Comparison of ENCODE assay signal across 8 cellular contexts in the genomic region with DNA sequence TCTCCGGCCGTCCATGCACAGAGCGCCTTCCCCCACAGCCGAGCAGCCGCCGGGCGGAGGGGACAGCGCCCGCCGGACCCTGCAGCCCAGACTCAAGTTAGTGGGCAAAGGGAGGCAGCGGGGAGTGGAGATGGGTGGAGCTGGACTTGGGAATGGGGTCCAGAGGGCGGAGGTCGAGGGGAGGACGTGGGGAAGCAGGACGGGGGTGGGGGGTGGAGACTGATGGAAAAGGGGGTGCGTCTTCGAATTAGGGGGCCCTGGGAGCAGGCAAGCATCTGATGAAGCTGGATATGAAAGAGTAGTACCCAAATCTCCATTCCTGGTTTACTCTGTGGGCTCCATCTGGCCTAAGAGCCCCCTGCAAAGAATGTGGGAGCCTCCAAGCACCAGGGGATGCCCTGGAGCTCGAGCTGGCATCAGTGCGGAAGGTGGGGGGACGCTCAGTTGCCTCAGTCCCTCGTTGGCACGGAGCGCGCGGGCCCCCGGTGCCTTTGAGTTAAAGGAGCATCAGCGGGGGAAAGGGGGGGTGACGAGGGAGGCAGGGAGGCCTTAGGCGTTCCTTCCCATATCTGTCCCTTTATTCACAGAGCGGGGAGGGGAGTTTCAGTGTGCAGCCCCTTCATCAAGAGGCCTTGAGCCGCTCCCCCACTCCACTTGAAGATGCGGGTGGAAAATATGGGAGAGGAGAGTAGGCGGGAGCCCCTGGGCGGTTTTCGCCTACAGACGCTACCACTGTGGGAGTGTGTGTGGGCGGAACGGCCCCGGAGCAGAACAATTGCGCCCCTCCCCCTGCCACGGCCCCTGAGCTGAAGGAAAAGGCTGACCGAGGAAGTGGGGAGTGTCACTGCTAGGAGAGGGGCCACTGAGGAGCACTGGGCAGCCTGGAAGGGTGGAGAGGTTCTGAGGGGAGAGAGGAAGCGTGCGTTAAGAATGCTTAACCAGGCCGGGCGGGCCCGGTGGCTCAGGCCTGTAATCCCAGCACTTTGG. TPM values are rescaled to one million over a fixed set of nuclear protein-coding genes. Genes with fewer than 3 reads are reported as not detected.
DNase-seq lines count a peak whose midpoint lies in the region; ATAC-seq and TF ChIP-seq lines count a peak whose summit lies in the region.

No MANE protein-coding gene starts in this region.

- no peak for TF ChIP-seq POLR2A in esophagus muscularis mucosa (IDR thresholded peaks at IDR 0.05; ENCODE audit: low read depth)

- TF ChIP-seq CTCF in esophagus muscularis mucosa (IDR thresholded peaks at IDR 0.05): no peak

- ATAC-seq in HG03342 (IDR thresholded peaks at IDR 0.05; ENCODE audit: unreplicated experiment): no peak

- under 1% methylated on average over 33 of the region's 47 CpGs for WGBS in esophagus muscularis mucosa

- H3K36me3 ChIP-seq in esophagus muscularis mucosa (peaks cover 6 to 32% (median 30%) of the 10 kb centered on the region in 4 donors), muscle layer of colon (ENCODE audit: insufficient read depth, low read length) (peaks cover 32% of the 10 kb centered on the region)

- H3K9ac ChIP-seq in muscle layer of colon (ENCODE audit: low read length): peak overlapping the region; percentile 84

- DNase-seq in G401 (ENCODE audit: low spot score): peak; percentile 68
- DNase-seq in NCI-H2227 treated with DMSO at 0.1 percent for 48 hours (lab: John Stamatoyannopoulos, UW): peak; percentile 54
- DNase-seq in activated T-cell treated with anti-CD3 and anti-CD28 coated beads for 48 hours (ENCODE audit: low read depth): peak; percentile 50
- DNase-seq in esophagus muscularis mucosa (ENCODE audit: extremely low spot score): no peak
- DNase-seq in iPS-NIHi11 (ENCODE audit: low spot score): no peak

- H3K4me3 ChIP-seq in esophagus muscularis mucosa (peak overlapping the region; percentile 88 to 96 (median 92)), muscle layer of colon (ENCODE audit: low read depth in 1 of 2, low read length in 2 of 2) (peak overlapping the region; percentile 81 to 83)

- H3K27me3 ChIP-seq in esophagus muscularis mucosa (no peaks in the 10 kb centered on the region), muscle layer of colon (ENCODE audit: control insufficient read depth in 1 of 2, insufficient read depth in 2 of 2, low read length in 2 of 2) (no peaks in the 10 kb centered on the region)

- H3K27ac ChIP-seq in esophagus muscularis mucosa (replicated peaks in 1 of 4): peak overlapping the region; percentile 99 to 100 (median 100)
- peak overlapping the region; percentile 99 for H3K27ac ChIP-seq in muscle layer of colon (ENCODE audit: low read depth, low read length)
- peak overlapping the region; percentile 89 for H3K27ac ChIP-seq in temporal lobe (ENCODE audit: low read depth, low read length)

- no peak for TF ChIP-seq EP300 in esophagus muscularis mucosa (IDR thresholded peaks at IDR 0.05)

- H3K4me1 ChIP-seq in esophagus muscularis mucosa: peaks cover 54 to 74% (median 71%) of the 10 kb centered on the region in 4 donors
- H3K4me1 ChIP-seq in muscle layer of colon (ENCODE audit: insufficient read depth, low read length): peaks cover 57% of the 10 kb centered on the region

- in situ Hi-C loops in G401 (cut with HindIII; ENCODE audit: low sequenced_read_pairs): no loop called here

- intact Hi-C loops in esophagus muscularis mucosa (cut with DNase I): loop anchor here (2.0 to 10.0 kb wide), 2 partner anchors 21 to 455 kb away; a partner anchor contains a TSS

- H3K9me3 ChIP-seq in esophagus muscularis mucosa: no peaks in the 10 kb centered on the region
- H3K9me3 ChIP-seq in muscle layer of colon (ENCODE audit: low read length): no peaks in the 10 kb centered on the region

RNA-seq across cellular contexts. Expression of a gene that starts 0.6 kb away (rescaled TPM):
- 44.2 TPM in 2 replicates for total RNA-seq in G401 (2014; rRNA removed; shearing (Covaris generic))
- total RNA-seq in esophagus muscularis mucosa (10 to 100 TPM; 21.6 to 41.5 (median 35.1) TPM), temporal lobe (16.0 TPM)

RNA-seq across cellular contexts. Expression of a gene that starts 11.0 kb away (rescaled TPM):
- 17.4 and 23.9 TPM in 2 replicates for total RNA-seq in G401 (2014; rRNA removed; shearing (Covaris generic))
- total RNA-seq in esophagus muscularis mucosa (10 to 100 TPM in 2 of 4 donors, 1 to 10 TPM in 2; 8.3 to 11.8 (median 10.0) TPM), temporal lobe (6.1 TPM)

RNA-seq across cellular contexts. Expression of a gene that starts 21.6 kb away (rescaled TPM):
- 62.6 and 64.9 TPM in 2 replicates for total RNA-seq in G401 (2014; rRNA removed; shearing (Covaris generic))
- total RNA-seq in esophagus muscularis mucosa: 100 to 1,000 TPM; 111 to 168 (median 157) TPM
- 4.9 TPM for total RNA-seq in temporal lobe

RNA-seq across cellular contexts. Expression of a gene that starts 38.7 kb away (rescaled TPM):
- 19.3 and 25.1 TPM in 2 replicates for total RNA-seq in G401 (2014; rRNA removed; shearing (Covaris generic))
- total RNA-seq in esophagus muscularis mucosa (100 to 1,000 TPM; 203 to 338 (median 250) TPM), temporal lobe (116 TPM)

RNA-seq across cellular contexts. Expression of a gene that starts 39.6 kb away (rescaled TPM):
- 1.6 TPM in 1 of 2 replicates, not detected in the other for total RNA-seq in G401 (2014; rRNA removed; shearing (Covaris generic))
- 1 to 10 TPM in 1 of 4 donors, under 1 TPM in 3; 0.06 to 1.1 (median 0.83) TPM for total RNA-seq in esophagus muscularis mucosa
- total RNA-seq in temporal lobe: not detected

Comparison
In these comparisons a context has a peak if more than half of its experiments do, and no peak if none do; other contexts are left out.
1. DNase-seq: peak in G401 (single experiment), NCI-H2227 treated with DMSO at 0.1 percent for 48 hours (single experiment) and activated T-cell treated with anti-CD3 and anti-CD28 coated beads for 48 hours (single experiment); none in esophagus muscularis mucosa (single experiment) and iPS-NIHi11 (single experiment).
2. RNA of a gene that starts 21.6 kb away (total RNA-seq): 111 to 168 TPM in esophagus muscularis mucosa and 62.6 to 64.9 TPM in G401; 4.9 TPM in temporal lobe (single experiment); every median in the first group is over 10 times any median in the second.
3. Peak in every context shown above with its lines, with median percentiles within 50 percentile points of each other: H3K27ac ChIP-seq.